ENCODE assay signal across 19 cellular contexts in genomic region chr11:65086809-65087208, GRCh38. TPM values are rescaled to one million over a fixed set of nuclear protein-coding genes. Genes with fewer than 3 reads are reported as not detected.
DNase-seq lines count a peak whose midpoint lies in the region; ATAC-seq and TF ChIP-seq lines count a peak whose summit lies in the region.
"Had no signal": no experiment of that assay in that cellular context is flagged by ENCODE, and none has a peak within 500 bp of the region (broad histone marks: within the 10 kb centered on the region; RNA-seq: fewer than 3 reads in every experiment).

No MANE protein-coding gene starts in this region.

- H3K36me3 Mint-ChIP-seq in MCF 10A (ENCODE audit: insufficient read depth, unreplicated experiment) (peaks cover 36% of the 10 kb centered on the region), nephron (ENCODE audit: low read depth) (peaks cover 12% of the 10 kb centered on the region)

- no peak for TF ChIP-seq POLR2A in breast epithelium (IDR thresholded peaks at IDR 0.05)
- TF ChIP-seq POLR2A in adrenal gland (IDR thresholded peaks at IDR 0.05): no peak

- no peak for ATAC-seq in HG03439 (IDR thresholded peaks at IDR 0.05; ENCODE audit: unreplicated experiment)
- ATAC-seq: GM23338 had no signal

- POLR2A ChIA-PET in MCF 10A (lab: Yijun Ruan, JAX): interaction anchor here (2.4 kb wide), 1 partner anchor 9 kb away, joined by 28 read pairs; the partner anchor contains the start of gene VPS51

- intact Hi-C loops in MCF 10A (cut with micrococcal nuclease) (no loop called here), breast epithelium (cut with DNase I; ENCODE audit: low total_unique reads) (no loop called here), adrenal gland (cut with DNase I) (no loop called here)

- no peaks in the 10 kb centered on the region for H3K27me3 ChIP-seq in breast epithelium
- no peaks in the 10 kb centered on the region for H3K27me3 ChIP-seq in KMS-11 (ENCODE audit: insufficient read depth, low read depth)
- H3K27me3 ChIP-seq in adrenal gland: no peaks in the 10 kb centered on the region
- H3K27me3 ChIP-seq: BE2C had no signal

- no peaks in the 10 kb centered on the region for H3K4me1 ChIP-seq in breast epithelium
- peaks cover 78% of the 10 kb centered on the region for H3K4me1 ChIP-seq in KMS-11 (ENCODE audit: low read depth, poor library complexity, severe bottlenecking)
- peaks cover 12 to 20% of the 10 kb centered on the region in 2 donors for H3K4me1 ChIP-seq in adrenal gland (replicated peaks in 1 of 2)
- H3K4me1 ChIP-seq: BE2C had no signal

- H3K4me3 ChIP-seq in breast epithelium (no peak overlapping the region), KMS-11 (IDR thresholded peaks at IDR 0.05; ENCODE audit: insufficient read depth, low read depth, low read length) (no peak overlapping the region), adrenal gland (no peak overlapping the region)
- H3K4me3 ChIP-seq: GM23338 had no signal

- H3K27ac Mint-ChIP-seq in MCF 10A (ENCODE audit: low read depth, unreplicated experiment): no peak overlapping the region
- no peak overlapping the region for H3K27ac Mint-ChIP-seq in nephron
- H3K27ac Mint-ChIP-seq: GM23338 had no signal

- H3K4me3 Mint-ChIP-seq in MCF 10A (ENCODE audit: unreplicated experiment) (peak overlapping the region; percentile 21), nephron (peak overlapping the region; percentile 64 to 73 (median 70))
- H3K4me3 Mint-ChIP-seq: GM23338 had no signal

- CTCF ChIA-PET in MCF 10A (lab: Yijun Ruan, JAX): interaction anchor here (0.6 to 2.1 kb wide), 2 partner anchors 8 to 24 kb away, joined by 3 to 8 read pairs; no protein-coding TSS in a partner anchor

- H3K27me3 Mint-ChIP-seq in MCF 10A (ENCODE audit: insufficient read depth, unreplicated experiment): no peaks in the 10 kb centered on the region
- H3K27me3 Mint-ChIP-seq in nephron (ENCODE audit: low read depth): no peaks in the 10 kb centered on the region
- H3K27me3 Mint-ChIP-seq: CD4-positive, CD25-positive, alpha-beta regulatory T cell had no signal

- H3K9me3 Mint-ChIP-seq in MCF 10A (ENCODE audit: unreplicated experiment) (no peaks in the 10 kb centered on the region), nephron (no peaks in the 10 kb centered on the region)
- H3K9me3 Mint-ChIP-seq: GM23338, IgD-negative memory B cell had no signal

- 78 to 91% (median 85%) methylated on average over 3 to 9 of the region's 9 CpGs for WGBS in adrenal gland, 4 donors

- peaks cover 7% of the 10 kb centered on the region for H3K36me3 ChIP-seq in breast epithelium
- H3K36me3 ChIP-seq in KMS-11 (ENCODE audit: insufficient read depth): no peaks in the 10 kb centered on the region
- peaks cover 0 to 46% of the 10 kb centered on the region in 2 donors for H3K36me3 ChIP-seq in adrenal gland (replicated peaks in 1 of 2)
- H3K36me3 ChIP-seq: BE2C had no signal

- no peak overlapping the region for H2AFZ ChIP-seq in KMS-11 (ENCODE audit: low read depth)
- H2AFZ ChIP-seq: GM23338 had no signal

- no peak overlapping the region for H3K4me2 ChIP-seq in KMS-11
- H3K4me2 ChIP-seq: GM23338 had no signal

- no peaks in the 10 kb centered on the region for H4K20me1 ChIP-seq in KMS-11 (ENCODE audit: insufficient read depth)

- H3K27ac ChIP-seq in breast epithelium (no peak overlapping the region), KMS-11 (peak overlapping the region; percentile 82; the same call in 1 of the 2 replicates), adrenal gland (no peak overlapping the region)

- BruUV-seq in MCF 10A (replicated peaks; lab: Mats Ljungman, UMichigan): no TSS peak

- DNase-seq in MCF 10A (ENCODE audit: unreplicated experiment): no peak
- no peak for DNase-seq in breast epithelium (ENCODE audit: low spot score in 2 of 2)
- no peak for DNase-seq in stimulated activated CD4-positive, alpha-beta T cell treated with anti-CD3 and anti-CD28 coated beads, Interleukin-1b, Interleukin-23, amount 100 ng/mL, for 48 hours
- no peak for DNase-seq in adrenal gland
- DNase-seq: ACHN; BE2C; C1 segment of cervical spinal cord; CD4-positive, CD25-positive, alpha-beta regulatory T cell; DMS153; DMS79; GDM1; HCEC 1CT had no signal

- no peak overlapping the region for H3K9ac ChIP-seq in KMS-11

- peaks cover 38% of the 10 kb centered on the region for H3K79me2 ChIP-seq in KMS-11 (ENCODE audit: insufficient read depth, low read depth)

- H3K4me1 Mint-ChIP-seq in MCF 10A (ENCODE audit: insufficient read depth, unreplicated experiment): peaks cover 16% of the 10 kb centered on the region
- H3K4me1 Mint-ChIP-seq in nephron: peaks cover 26% of the 10 kb centered on the region

- TF ChIP-seq CTCF in MCF 10A (IDR thresholded peaks at IDR 0.05; ENCODE audit: unreplicated experiment) (no peak), breast epithelium (IDR thresholded peaks at IDR 0.05) (no peak), KMS-11 (conservative IDR thresholded peaks at IDR 0.05; ENCODE audit: low read depth, low read length) (no peak), nephron (IDR thresholded peaks at IDR 0.05; ENCODE audit: unreplicated experiment in 3 of 3) (no peak), adrenal gland (IDR thresholded peaks at IDR 0.05) (no peak)

- H3K9me3 ChIP-seq in breast epithelium (no peaks in the 10 kb centered on the region), adrenal gland (replicated peaks in 1 of 3) (no peaks in the 10 kb centered on the region)
- H3K9me3 ChIP-seq: BE2C had no signal

RNA-seq across cellular contexts. Expression of gene ZFPL1, which starts 2.8 kb away (rescaled TPM):
- total RNA-seq in MCF 10A (2022): 50.8 and 52.3 TPM in 2 replicates
- 10 to 100 TPM; 33.8 to 44.1 (median 44.0) TPM for total RNA-seq in breast epithelium
- total RNA-seq in adrenal gland: 10 to 100 TPM; 33.7 to 59.6 (median 42.4) TPM
- polyA plus RNA-seq in adrenal gland: 10 to 100 TPM; 34.7 to 90.3 (median 71.3) TPM

RNA-seq across cellular contexts. Expression of gene CDCA5, which starts 3.0 kb away (rescaled TPM):
- total RNA-seq in MCF 10A (2022): 9.5 and 17.3 TPM in 2 replicates
- 1 to 10 TPM in 1 of 3 donors, under 1 TPM in 2; 0.96 to 1.2 (median 0.98) TPM for total RNA-seq in breast epithelium
- total RNA-seq in adrenal gland: 1 to 10 TPM in 6 of 8 donors, under 1 TPM in 2; 0.35 to 2.7 (median 1.4) TPM
- polyA plus RNA-seq in adrenal gland: 1 to 10 TPM in 1 of 3 donors, under 1 TPM in 2; 0.40 to 1.6 (median 0.88) TPM

RNA-seq across cellular contexts. Expression of gene VPS51, which starts 9.2 kb away (rescaled TPM):
- total RNA-seq in MCF 10A (2022) (56.1 and 77.0 TPM in 2 replicates), breast epithelium (100 to 1,000 TPM; 166 to 317 (median 218) TPM), adrenal gland (100 to 1,000 TPM in 7 of 8 donors, 10 to 100 TPM in 1; 97.7 to 269 (median 165) TPM)
- polyA plus RNA-seq in adrenal gland: 100 to 1,000 TPM in 2 of 3 donors, 10 to 100 TPM in 1; 28.0 to 151 (median 140) TPM

RNA-seq across cellular contexts. Expression of gene TM7SF2, which starts 24.9 kb away (rescaled TPM):
- total RNA-seq in MCF 10A (2022) (8.5 and 14.0 TPM in 2 replicates), breast epithelium (100 to 1,000 TPM in 1 of 3 donors, 10 to 100 TPM in 2; 38.8 to 189 (median 44.2) TPM), adrenal gland (1,000 to 10,000 TPM in 2 of 8 donors, 100 to 1,000 TPM in 6; 278 to 1,807 (median 752) TPM)
- polyA plus RNA-seq in adrenal gland: 100 to 1,000 TPM; 259 to 849 (median 589) TPM

RNA-seq across cellular contexts. Expression of gene NAALADL1, which starts 28.5 kb away (rescaled TPM):
- total RNA-seq in MCF 10A (2022) (not detected in 2 replicates), breast epithelium (10 to 100 TPM; 15.5 to 28.8 (median 19.2) TPM), adrenal gland (10 to 100 TPM in 2 of 8 donors, 1 to 10 TPM in 6; 1.3 to 15.7 (median 5.5) TPM)
- polyA plus RNA-seq in adrenal gland: 10 to 100 TPM in 1 of 3 donors, 1 to 10 TPM in 2; 2.5 to 11.0 (median 8.7) TPM
- total RNA-seq: A172, Daoy had no signal
